Comparison of ENCODE assay signal across 9 cellular contexts in genomic region chr16:72679856-72680255, GRCh38.
"Had no signal": no experiment of that assay in that cellular context is flagged by ENCODE, and none has a peak within 500 bp of the region (broad histone marks: within the 10 kb centered on the region; RNA-seq: fewer than 3 reads in every experiment).

No MANE protein-coding gene starts in this region.

- ATAC-seq: GM23338, HCT116 had no signal

- DNase-seq: GM23248, GOT3, H7, H9, HCEC 1CT, HFFc6 had no signal

- H3K9me3 ChIP-seq: HAP-1 had no signal

- H3K4me3 ChIP-seq: GM23248, GM23338, HAP-1 had no signal

- H3K9ac ChIP-seq: GM23248 had no signal

- H2AFZ ChIP-seq: GM23248, GM23338 had no signal

- H3K27ac ChIP-seq: GM23248 had no signal

- H3K27ac Mint-ChIP-seq: GM23338, H9, HFFc6 had no signal

- H3K4me1 ChIP-seq: HAP-1 had no signal

- H3K4me2 ChIP-seq: GM23338 had no signal

- H3K36me3 ChIP-seq: HAP-1 had no signal

- H3K4me1 Mint-ChIP-seq: GM23338, H9 had no signal

- H3K9me3 Mint-ChIP-seq: HFFc6 had no signal

- H3K4me3 Mint-ChIP-seq: GM23338, H9, HFFc6 had no signal
